ENCODE assay signal across 23 cellular contexts in genomic region chr17:65468321-65468720, GRCh38.
DNase-seq lines count a peak whose midpoint lies in the region; TF ChIP-seq lines count a peak whose summit lies in the region.
"Had no signal": no experiment of that assay in that cellular context is flagged by ENCODE, and none has a peak within 500 bp of the region (broad histone marks: within the 10 kb centered on the region; RNA-seq: fewer than 3 reads in every experiment).

No MANE protein-coding gene starts in this region.

- H3K9me3 ChIP-seq in HEK293 (ENCODE audit: control insufficient read depth, insufficient read depth, low read depth, low read length): no peaks in the 10 kb centered on the region
- peaks cover 7% of the 10 kb centered on the region for H3K9me3 ChIP-seq in mammary epithelial cell (replicated peaks; ENCODE audit: insufficient read depth, low read length)
- H3K9me3 ChIP-seq: BE2C, BLaER1, Caco-2 had no signal

- BruUV-seq in mammary epithelial cell (replicated peaks; lab: Mats Ljungman, UMichigan): no TSS peak

- DNase-seq in GM12864 (ENCODE audit: low read depth): peak; percentile 1
- DNase-seq in neural crest cell (ENCODE audit: low read depth, low spot score): no peak
- peak; percentile 59 for DNase-seq in putamen (ENCODE audit: low spot score)
- no peak for DNase-seq in H4 (ENCODE audit: low spot score)
- no peak for DNase-seq in mammary epithelial cell
- no peak for DNase-seq in NCI-H748 (lab: John Stamatoyannopoulos, UW; ENCODE audit: unreplicated experiment)
- DNase-seq: 8988T; ACHN; BE2C; C1 segment of cervical spinal cord; Caco-2; Calu3; CD4-positive, alpha-beta memory T cell; CD4-positive, CD25-positive, alpha-beta regulatory T cell; CD8-positive, alpha-beta memory T cell; DMS53; DMS79; DND-41; EL; GDM1 had no signal

- H3K4me3 ChIP-seq in GM12864 (ENCODE audit: low read depth, low read length): no peak overlapping the region
- H3K4me3 ChIP-seq in HEK293 (ENCODE audit: low read depth, low read length): no peak overlapping the region
- no peak overlapping the region for H3K4me3 ChIP-seq in mammary epithelial cell (replicated peaks in 1 of 3; ENCODE audit: insufficient read depth in 1 of 3, low read depth in 2 of 3, low read length in 3 of 3)
- H3K4me3 ChIP-seq: BLaER1 had no signal

- dilution Hi-C loops in mammary epithelial cell (cut with HindIII; ENCODE audit: low sequenced_read_pairs): no loop called here

- POLR2A ChIA-PET in HEK293 (lab: Yijun Ruan, JAX): no interaction called here

- CTCF ChIA-PET in HEK293 (lab: Yijun Ruan, JAX) (no interaction called here), mammary epithelial cell (lab: Charles Lee; ENCODE audit: low non-redundant PET) (no interaction called here)

- no peaks in the 10 kb centered on the region for H3K79me2 ChIP-seq in mammary epithelial cell (ENCODE audit: insufficient read depth, low read length)

- H3K4me3 Mint-ChIP-seq in neural crest cell: no peak overlapping the region
- H3K4me3 Mint-ChIP-seq: CD14-positive monocyte; CD4-positive, alpha-beta memory T cell; CD4-positive, CD25-positive, alpha-beta regulatory T cell; CD8-positive, alpha-beta memory T cell had no signal

- H4K20me1 ChIP-seq in mammary epithelial cell (ENCODE audit: insufficient read depth, low read length): no peaks in the 10 kb centered on the region
- H4K20me1 ChIP-seq: BLaER1 had no signal

- intact Hi-C loops in mammary epithelial cell (cut with micrococcal nuclease): no loop called here

- H2AFZ ChIP-seq in mammary epithelial cell (ENCODE audit: low read depth, low read length): no peak overlapping the region

- 64% methylated on average over 5 of the region's 5 CpGs for WGBS in mammary epithelial cell (ENCODE audit: low coverage, missing lambda C conversion rate)

- no peaks in the 10 kb centered on the region for H3K4me1 ChIP-seq in HEK293 (ENCODE audit: control insufficient read depth, insufficient read depth, low read length)
- no peaks in the 10 kb centered on the region for H3K4me1 ChIP-seq in mammary epithelial cell (ENCODE audit: insufficient read depth, low read length)
- H3K4me1 ChIP-seq: BE2C, BLaER1, Caco-2 had no signal

- no peak overlapping the region for H3K4me2 ChIP-seq in mammary epithelial cell (ENCODE audit: insufficient read depth, low read depth, low read length)
- H3K4me2 ChIP-seq: BLaER1 had no signal

- H3K27ac Mint-ChIP-seq in neural crest cell (ENCODE audit: unreplicated experiment): peak overlapping the region; percentile 70
- H3K27ac Mint-ChIP-seq: CD14-positive monocyte; CD4-positive, CD25-positive, alpha-beta regulatory T cell had no signal

- peaks cover 46% of the 10 kb centered on the region for H3K4me1 Mint-ChIP-seq in neural crest cell
- H3K4me1 Mint-ChIP-seq: CD14-positive monocyte; CD4-positive, CD25-positive, alpha-beta regulatory T cell had no signal

- no peaks in the 10 kb centered on the region for H3K27me3 Mint-ChIP-seq in neural crest cell (ENCODE audit: low read depth)

- H3K27ac ChIP-seq in HEK293 (ENCODE audit: extremely low read depth, low read depth, low read length) (no peak overlapping the region), mammary epithelial cell (ENCODE audit: insufficient read depth, low read depth, low read length) (no peak overlapping the region)
- H3K27ac ChIP-seq: BLaER1 had no signal

- no peaks in the 10 kb centered on the region for H3K36me3 ChIP-seq in HEK293 (ENCODE audit: control insufficient read depth in 2 of 2, insufficient read depth in 1 of 2, low read length in 2 of 2)
- no peaks in the 10 kb centered on the region for H3K36me3 ChIP-seq in mammary epithelial cell (ENCODE audit: insufficient read depth, low read length)
- H3K36me3 ChIP-seq: BE2C, BLaER1 had no signal

- no peak for TF ChIP-seq CTCF in GM12864 (IDR thresholded peaks at IDR 0.05; ENCODE audit: low read depth, low read length, missing control alignments)
- TF ChIP-seq CTCF in HEK293 (tag by site-specific recombination; IDR thresholded peaks at IDR 0.05): no peak
- no peak for TF ChIP-seq CTCF in neural crest cell (conservative IDR thresholded peaks at IDR 0.05)
- TF ChIP-seq CTCF in mammary epithelial cell (conservative IDR thresholded peaks at IDR 0.05 in 1 of 2, IDR thresholded peaks at IDR 0.05 in 1 of 2; ENCODE audit: extremely low read depth in 1 of 2, insufficient read depth in 1 of 2, low read depth in 1 of 2, low read length in 2 of 2): no peak

- in situ Hi-C loops in mammary epithelial cell (cut with MboI; ENCODE audit: low sequenced_read_pairs in 2 of 2): no loop called here

- H3K9ac ChIP-seq in mammary epithelial cell (ENCODE audit: insufficient read depth, low read length): no peak overlapping the region
- H3K9ac ChIP-seq: BLaER1 had no signal

- H3K36me3 Mint-ChIP-seq in neural crest cell (ENCODE audit: low read depth): no peaks in the 10 kb centered on the region
- H3K36me3 Mint-ChIP-seq: CD14-positive monocyte; CD4-positive, alpha-beta memory T cell; CD4-positive, CD25-positive, alpha-beta regulatory T cell; CD8-positive, alpha-beta memory T cell had no signal

- H3K27me3 ChIP-seq in mammary epithelial cell (ENCODE audit: insufficient read depth, low read length): no peaks in the 10 kb centered on the region
- H3K27me3 ChIP-seq: BLaER1 had no signal

- H3K9me3 Mint-ChIP-seq in neural crest cell: peaks cover 6% of the 10 kb centered on the region
- H3K9me3 Mint-ChIP-seq: CD8-positive, alpha-beta memory T cell had no signal

TF ChIP-seq in HEK293, 187 proteins besides CTCF, POLR2A, EP300 and RAD21:
- TF ChIP-seq HIC1 (tag by site-specific recombination; IDR thresholded peaks at IDR 0.05) (0 out of 2 replicates have a peak, but pooled peaks have one; percentile 14), ZBTB1 (tag by site-specific recombination; IDR thresholded peaks at IDR 0.05) (no peak)

Comparison
In these comparisons a context has a peak if more than half of its experiments do, and no peak if none do; other contexts are left out.
1. DNase-seq: peak in GM12864 (single experiment) and putamen (single experiment); none in neural crest cell (single experiment), H4 (single experiment), mammary epithelial cell (single experiment) and NCI-H748 (single experiment).